ENCODE assay signal across 8 cellular contexts in the genomic region with DNA sequence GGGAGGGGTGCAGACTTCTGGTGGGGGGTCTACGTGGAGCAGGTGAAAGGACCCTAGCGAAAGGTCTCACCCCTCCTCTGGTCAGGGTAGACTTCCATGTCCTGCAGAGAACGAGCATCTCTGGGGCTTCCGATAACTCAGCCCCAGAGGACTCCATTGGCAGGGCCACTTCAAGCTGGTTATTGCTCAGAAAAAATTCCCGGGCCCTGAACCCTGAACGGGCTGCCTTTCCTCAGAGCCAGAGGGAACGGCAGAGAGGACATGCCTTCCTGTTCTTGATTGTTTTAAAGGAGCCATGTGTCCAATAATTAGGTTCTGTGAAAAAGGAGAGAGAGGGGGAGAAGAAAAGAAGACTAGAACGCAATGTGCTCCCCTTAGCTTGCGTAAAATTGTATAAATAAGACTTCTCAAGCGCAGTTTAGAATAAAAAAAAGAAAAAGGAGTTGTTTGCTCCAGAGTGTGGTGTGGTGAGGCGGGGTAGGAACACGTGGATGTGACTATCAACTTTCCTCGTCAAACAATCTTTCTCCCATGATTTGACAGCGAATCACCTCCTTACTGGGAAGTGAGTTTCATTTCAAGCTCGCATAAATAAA.
DNase-seq lines count a peak whose midpoint lies in the region; ATAC-seq and TF ChIP-seq lines count a peak whose summit lies in the region.

No MANE protein-coding gene starts in this region.

- peak overlapping the region in 3 of 4 donors; percentile 0 to 45 (median 34) for H3K4me3 ChIP-seq in gastrocnemius medialis
- H3K4me3 ChIP-seq in body of pancreas, result no peak overlapping the region

- no peak for TF ChIP-seq POLR2A in gastrocnemius medialis (IDR thresholded peaks at IDR 0.05)
- TF ChIP-seq POLR2A in body of pancreas (IDR thresholded peaks at IDR 0.05), result no peak

- peaks cover 3 to 14% of the 10 kb centered on the region in 2 donors for H3K4me1 ChIP-seq in gastrocnemius medialis
- peaks cover 11% of the 10 kb centered on the region for H3K4me1 ChIP-seq in body of pancreas

- H3K27me3 ChIP-seq in gastrocnemius medialis (no peaks in the 10 kb centered on the region), body of pancreas (no peaks in the 10 kb centered on the region)

- peak; percentile 30 for ATAC-seq in GM21360 (IDR thresholded peaks at IDR 0.05; ENCODE audit: unreplicated experiment)
- ATAC-seq in left cardiac atrium, result peak; percentile 78 to 81
- peak; percentile 34 to 40 for ATAC-seq in gastrocnemius medialis
- ATAC-seq in body of pancreas, result no peak

- H3K27ac ChIP-seq in VCaP (peak overlapping the region; percentile 0; the same call in 1 of the 2 replicates), gastrocnemius medialis (peak overlapping the region; percentile 20 to 68 (median 50)), body of pancreas (no peak overlapping the region)

- intact Hi-C loops in left cardiac atrium (cut with DNase I), result no loop called here
- intact Hi-C loops in gastrocnemius medialis (cut with DNase I; ENCODE audit: low total_unique reads), result no loop called here
- intact Hi-C loops in body of pancreas (cut with DNase I), result no loop called here

- no peaks in the 10 kb centered on the region for H3K9me3 ChIP-seq in gastrocnemius medialis
- H3K9me3 ChIP-seq in body of pancreas, result no peaks in the 10 kb centered on the region

- peak; percentile 34 for DNase-seq in left cardiac atrium
- DNase-seq in gastrocnemius medialis, result no peak
- DNase-seq in GOT3 (lab: John Stamatoyannopoulos, UW), result no peak
- no peak for DNase-seq in SHP77 (lab: John Stamatoyannopoulos, UW)
- no peak for DNase-seq in body of pancreas
- no peak for DNase-seq in NCI-H187 treated with DMSO at 0.1 percent for 48 hours (lab: John Stamatoyannopoulos, UW)

- TF ChIP-seq CTCF in VCaP (conservative IDR thresholded peaks at IDR 0.05) (no peak), gastrocnemius medialis (IDR thresholded peaks at IDR 0.05 in 4 of 5, conservative IDR thresholded peaks at IDR 0.05 in 1 of 5) (no peak), body of pancreas (IDR thresholded peaks at IDR 0.05) (no peak)

- no peaks in the 10 kb centered on the region for H3K36me3 ChIP-seq in gastrocnemius medialis
- no peaks in the 10 kb centered on the region for H3K36me3 ChIP-seq in body of pancreas (replicated peaks in 1 of 2; ENCODE audit: insufficient read depth in 1 of 2, low read depth in 2 of 2)

- WGBS in body of pancreas, 2 donors, result 44 to 45% methylated on average over 15 of the region's 15 CpGs

- in situ Hi-C loops in gastrocnemius medialis (cut with MboI; ENCODE audit: low sequenced_read_pairs in 4 of 4), result no loop called here

Comparison
In these comparisons a context has a peak if more than half of its experiments do, and no peak if none do; other contexts are left out.
1. H3K27ac ChIP-seq: peak in VCaP (single experiment) and gastrocnemius medialis (4 of 4); none in body of pancreas (0 of 4).
2. H3K4me3 ChIP-seq: peak in gastrocnemius medialis (3 of 4); none in body of pancreas (0 of 2).